ENCODE assay signal across 1 cellular context in the genomic region with DNA sequence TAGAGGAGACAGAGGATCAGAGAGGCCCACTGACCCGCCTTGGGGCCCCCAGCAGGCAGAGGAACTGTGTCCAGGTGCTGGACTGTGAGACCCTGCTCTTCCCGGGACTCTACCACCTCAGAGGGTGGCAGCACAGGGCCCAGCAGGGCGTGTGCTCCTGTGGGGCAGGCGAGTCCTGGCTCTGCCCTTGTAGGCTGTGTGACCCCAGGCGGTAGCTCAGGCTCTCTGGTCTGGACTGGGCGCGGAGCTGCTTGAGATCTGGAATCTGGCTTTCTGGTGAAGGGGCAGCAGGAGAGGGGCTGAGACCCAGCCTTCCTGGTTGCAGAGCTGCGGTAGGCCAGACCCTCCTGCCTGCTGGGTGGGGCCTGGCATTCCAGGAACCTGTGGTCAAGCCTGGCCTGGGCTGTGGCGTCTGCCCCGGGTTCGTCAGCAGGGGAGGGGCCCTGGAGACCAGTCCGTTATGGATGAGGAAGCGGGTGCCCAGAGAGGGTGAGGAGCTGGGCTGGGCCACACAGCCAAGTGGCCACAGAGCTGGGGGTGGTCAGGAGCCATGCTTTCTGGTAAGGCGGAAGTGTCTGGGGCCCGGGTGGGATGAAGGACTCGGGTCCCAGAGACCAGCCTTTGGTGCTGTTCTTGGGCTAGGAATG.
TF ChIP-seq lines count a peak whose summit lies in the region.

No MANE protein-coding gene starts in this region.

TF ChIP-seq in K562, 482 proteins besides CTCF, POLR2A, EP300 and RAD21 (continued from another document):
- TF ChIP-seq, protein P1, sequence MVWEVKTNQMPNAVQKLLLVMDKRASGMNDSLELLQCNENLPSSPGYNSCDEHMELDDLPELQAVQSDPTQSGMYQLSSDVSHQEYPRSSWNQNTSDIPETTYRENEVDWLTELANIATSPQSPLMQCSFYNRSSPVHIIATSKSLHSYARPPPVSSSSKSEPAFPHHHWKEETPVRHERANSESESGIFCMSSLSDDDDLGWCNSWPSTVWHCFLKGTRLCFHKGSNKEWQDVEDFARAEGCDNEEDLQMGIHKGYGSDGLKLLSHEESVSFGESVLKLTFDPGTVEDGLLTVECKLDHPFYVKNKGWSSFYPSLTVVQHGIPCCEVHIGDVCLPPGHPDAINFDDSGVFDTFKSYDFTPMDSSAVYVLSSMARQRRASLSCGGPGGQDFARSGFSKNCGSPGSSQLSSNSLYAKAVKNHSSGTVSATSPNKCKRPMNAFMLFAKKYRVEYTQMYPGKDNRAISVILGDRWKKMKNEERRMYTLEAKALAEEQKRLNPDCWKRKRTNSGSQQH (CRISPR knock-in tag; IDR thresholded peaks at IDR 0.05), result no peak
- TF ChIP-seq, protein P2, sequence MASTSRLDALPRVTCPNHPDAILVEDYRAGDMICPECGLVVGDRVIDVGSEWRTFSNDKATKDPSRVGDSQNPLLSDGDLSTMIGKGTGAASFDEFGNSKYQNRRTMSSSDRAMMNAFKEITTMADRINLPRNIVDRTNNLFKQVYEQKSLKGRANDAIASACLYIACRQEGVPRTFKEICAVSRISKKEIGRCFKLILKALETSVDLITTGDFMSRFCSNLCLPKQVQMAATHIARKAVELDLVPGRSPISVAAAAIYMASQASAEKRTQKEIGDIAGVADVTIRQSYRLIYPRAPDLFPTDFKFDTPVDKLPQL (IDR thresholded peaks at IDR 0.05; ENCODE audit: extremely low read depth, insufficient read length), result no peak
- TF ChIP-seq MYNN (IDR thresholded peaks at IDR 0.05), result no peak
- TF ChIP-seq MYNN (CRISPR knock-in tag; IDR thresholded peaks at IDR 0.05), result no peak
- no peak for TF ChIP-seq PHB2 (IDR thresholded peaks at IDR 0.05; ENCODE audit: low read depth)
- peak in 1 of 2 experiments; percentile 25; a peak in 1 of 4 replicates for TF ChIP-seq KDM1A (IDR thresholded peaks at IDR 0.05)
- TF ChIP-seq, protein P3, sequence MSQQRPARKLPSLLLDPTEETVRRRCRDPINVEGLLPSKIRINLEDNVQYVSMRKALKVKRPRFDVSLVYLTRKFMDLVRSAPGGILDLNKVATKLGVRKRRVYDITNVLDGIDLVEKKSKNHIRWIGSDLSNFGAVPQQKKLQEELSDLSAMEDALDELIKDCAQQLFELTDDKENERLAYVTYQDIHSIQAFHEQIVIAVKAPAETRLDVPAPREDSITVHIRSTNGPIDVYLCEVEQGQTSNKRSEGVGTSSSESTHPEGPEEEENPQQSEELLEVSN (IDR thresholded peaks at IDR 0.05; ENCODE audit: borderline replicate concordance in 1 of 2, extremely low read depth in 1 of 2, insufficient read depth in 1 of 2, insufficient read length in 1 of 2, low read depth in 1 of 2, low read length in 1 of 2, poor library complexity in 1 of 2, severe bottlenecking in 1 of 2), result no peak
- TF ChIP-seq, protein P4, sequence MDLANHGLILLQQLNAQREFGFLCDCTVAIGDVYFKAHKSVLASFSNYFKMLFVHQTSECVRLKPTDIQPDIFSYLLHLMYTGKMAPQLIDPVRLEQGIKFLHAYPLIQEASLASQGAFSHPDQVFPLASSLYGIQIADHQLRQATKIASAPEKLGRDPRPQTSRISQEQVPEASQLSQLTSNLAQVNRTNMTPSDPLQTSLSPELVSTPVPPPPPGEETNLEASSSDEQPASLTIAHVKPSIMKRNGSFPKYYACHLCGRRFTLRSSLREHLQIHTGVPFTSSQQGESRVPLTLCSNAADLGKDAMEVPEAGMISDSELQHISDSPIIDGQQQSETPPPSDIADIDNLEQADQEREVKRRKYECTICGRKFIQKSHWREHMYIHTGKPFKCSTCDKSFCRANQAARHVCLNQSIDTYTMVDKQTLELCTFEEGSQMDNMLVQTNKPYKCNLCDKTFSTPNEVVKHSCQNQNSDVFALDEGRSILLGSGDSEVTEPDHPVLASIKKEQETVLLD (IDR thresholded peaks at IDR 0.05), result no peak
- no peak for TF ChIP-seq HMG20A (CRISPR knock-in tag; conservative IDR thresholded peaks at IDR 0.05)
- TF ChIP-seq ZNF695 (CRISPR knock-in tag; IDR thresholded peaks at IDR 0.05), result no peak
- TF ChIP-seq, protein P5, sequence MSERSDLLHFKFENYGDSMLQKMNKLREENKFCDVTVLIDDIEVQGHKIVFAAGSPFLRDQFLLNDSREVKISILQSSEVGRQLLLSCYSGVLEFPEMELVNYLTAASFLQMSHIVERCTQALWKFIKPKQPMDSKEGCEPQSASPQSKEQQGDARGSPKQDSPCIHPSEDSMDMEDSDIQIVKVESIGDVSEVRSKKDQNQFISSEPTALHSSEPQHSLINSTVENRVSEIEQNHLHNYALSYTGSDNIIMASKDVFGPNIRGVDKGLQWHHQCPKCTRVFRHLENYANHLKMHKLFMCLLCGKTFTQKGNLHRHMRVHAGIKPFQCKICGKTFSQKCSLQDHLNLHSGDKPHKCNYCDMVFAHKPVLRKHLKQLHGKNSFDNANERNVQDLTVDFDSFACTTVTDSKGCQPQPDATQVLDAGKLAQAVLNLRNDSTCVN (CRISPR knock-in tag; IDR thresholded peaks at IDR 0.05), result no peak
- peak; percentile 89 for TF ChIP-seq BRD9 (IDR thresholded peaks at IDR 0.05; ENCODE audit: low read depth, partially characterized antibody)
- TF ChIP-seq TARDBP (IDR thresholded peaks at IDR 0.05), result no peak
- no peak for TF ChIP-seq ZFX (CRISPR knock-in tag; IDR thresholded peaks at IDR 0.05)
- no peak for TF ChIP-seq BRF1 (IDR thresholded peaks at IDR 0.05; ENCODE audit: borderline replicate concordance, extremely low read depth, insufficient read length)
- no peak for TF ChIP-seq ZNF134 (CRISPR knock-in tag; conservative IDR thresholded peaks at IDR 0.05)
- TF ChIP-seq RFX5 (IDR thresholded peaks at IDR 0.05; ENCODE audit: low read depth, low read length), result no peak
- no peak for TF ChIP-seq NFYB (IDR thresholded peaks at IDR 0.05; ENCODE audit: extremely low read depth, insufficient read length)
- TF ChIP-seq ZNF133 (CRISPR knock-in tag; IDR thresholded peaks at IDR 0.05), result no peak
- no peak for TF ChIP-seq NFE2L1 (tag; IDR thresholded peaks at IDR 0.05; ENCODE audit: borderline replicate concordance, low read depth)
- TF ChIP-seq ATF1 (CRISPR knock-in tag; IDR thresholded peaks at IDR 0.05), result no peak
- TF ChIP-seq ATF1 (tag; IDR thresholded peaks at IDR 0.05), result no peak
- no peak for TF ChIP-seq ZSCAN29 (IDR thresholded peaks at IDR 0.05)
- TF ChIP-seq ZNF668 (CRISPR knock-in tag; IDR thresholded peaks at IDR 0.05), result no peak
- TF ChIP-seq, protein P6, sequence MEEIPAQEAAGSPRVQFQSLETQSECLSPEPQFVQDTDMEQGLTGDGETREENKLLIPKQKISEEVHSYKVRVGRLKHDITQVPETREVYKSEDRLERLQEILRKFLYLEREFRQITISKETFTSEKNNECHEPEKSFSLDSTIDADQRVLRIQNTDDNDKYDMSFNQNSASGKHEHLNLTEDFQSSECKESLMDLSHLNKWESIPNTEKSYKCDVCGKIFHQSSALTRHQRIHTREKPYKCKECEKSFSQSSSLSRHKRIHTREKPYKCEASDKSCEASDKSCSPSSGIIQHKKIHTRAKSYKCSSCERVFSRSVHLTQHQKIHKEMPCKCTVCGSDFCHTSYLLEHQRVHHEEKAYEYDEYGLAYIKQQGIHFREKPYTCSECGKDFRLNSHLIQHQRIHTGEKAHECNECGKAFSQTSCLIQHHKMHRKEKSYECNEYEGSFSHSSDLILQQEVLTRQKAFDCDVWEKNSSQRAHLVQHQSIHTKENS (CRISPR knock-in tag; IDR thresholded peaks at IDR 0.05), result no peak
- no peak for TF ChIP-seq SMAD4 (CRISPR knock-in tag; conservative IDR thresholded peaks at IDR 0.05)
- TF ChIP-seq, protein P7, sequence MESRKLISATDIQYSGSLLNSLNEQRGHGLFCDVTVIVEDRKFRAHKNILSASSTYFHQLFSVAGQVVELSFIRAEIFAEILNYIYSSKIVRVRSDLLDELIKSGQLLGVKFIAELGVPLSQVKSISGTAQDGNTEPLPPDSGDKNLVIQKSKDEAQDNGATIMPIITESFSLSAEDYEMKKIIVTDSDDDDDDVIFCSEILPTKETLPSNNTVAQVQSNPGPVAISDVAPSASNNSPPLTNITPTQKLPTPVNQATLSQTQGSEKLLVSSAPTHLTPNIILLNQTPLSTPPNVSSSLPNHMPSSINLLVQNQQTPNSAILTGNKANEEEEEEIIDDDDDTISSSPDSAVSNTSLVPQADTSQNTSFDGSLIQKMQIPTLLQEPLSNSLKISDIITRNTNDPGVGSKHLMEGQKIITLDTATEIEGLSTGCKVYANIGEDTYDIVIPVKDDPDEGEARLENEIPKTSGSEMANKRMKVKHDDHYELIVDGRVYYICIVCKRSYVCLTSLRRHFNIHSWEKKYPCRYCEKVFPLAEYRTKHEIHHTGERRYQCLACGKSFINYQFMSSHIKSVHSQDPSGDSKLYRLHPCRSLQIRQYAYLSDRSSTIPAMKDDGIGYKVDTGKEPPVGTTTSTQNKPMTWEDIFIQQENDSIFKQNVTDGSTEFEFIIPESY (CRISPR knock-in tag; IDR thresholded peaks at IDR 0.05), result 0 out of 2 replicates have a peak, but pooled peaks have one; percentile 43
- no peak for TF ChIP-seq NELFE (IDR thresholded peaks at IDR 0.05; ENCODE audit: insufficient read depth, insufficient read length)
- TF ChIP-seq, protein P8, sequence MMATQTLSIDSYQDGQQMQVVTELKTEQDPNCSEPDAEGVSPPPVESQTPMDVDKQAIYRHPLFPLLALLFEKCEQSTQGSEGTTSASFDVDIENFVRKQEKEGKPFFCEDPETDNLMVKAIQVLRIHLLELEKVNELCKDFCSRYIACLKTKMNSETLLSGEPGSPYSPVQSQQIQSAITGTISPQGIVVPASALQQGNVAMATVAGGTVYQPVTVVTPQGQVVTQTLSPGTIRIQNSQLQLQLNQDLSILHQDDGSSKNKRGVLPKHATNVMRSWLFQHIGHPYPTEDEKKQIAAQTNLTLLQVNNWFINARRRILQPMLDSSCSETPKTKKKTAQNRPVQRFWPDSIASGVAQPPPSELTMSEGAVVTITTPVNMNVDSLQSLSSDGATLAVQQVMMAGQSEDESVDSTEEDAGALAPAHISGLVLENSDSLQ (IDR thresholded peaks at IDR 0.05), result no peak
